ENCODE assay signal across 1 cellular context in the genomic region with DNA sequence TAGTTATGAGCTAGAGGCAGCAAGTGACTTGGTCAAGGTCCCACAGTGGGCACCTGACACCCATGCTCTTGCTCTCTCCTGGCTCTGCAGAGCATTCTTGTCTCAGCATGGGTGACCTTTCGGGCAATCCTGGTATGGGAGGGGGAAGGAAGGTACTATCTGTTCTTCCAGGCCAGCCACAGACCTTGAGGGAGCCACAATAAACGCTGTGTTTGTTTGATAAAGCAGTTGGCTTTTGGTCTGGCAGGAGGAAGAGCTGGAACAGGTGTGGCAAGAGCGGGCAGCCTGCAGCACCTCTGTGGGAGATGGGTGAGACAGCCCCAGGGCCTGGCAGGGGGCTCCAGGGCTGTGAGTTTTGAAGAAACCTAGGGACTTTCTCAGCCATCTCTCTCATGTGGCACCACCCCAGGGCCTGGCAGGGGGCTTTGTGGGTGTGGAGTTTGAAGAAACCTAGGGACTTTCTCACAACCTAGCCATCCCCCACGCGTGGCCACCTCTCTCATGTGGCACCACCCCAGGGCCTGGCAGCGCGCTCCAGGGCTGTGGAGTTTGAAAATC.
A peak's percentile ranks its signal among the peaks of the same experiment; 100 is the strongest.
TF ChIP-seq lines count a peak whose summit lies in the region.

No MANE protein-coding gene starts in this region.

TF ChIP-seq in K562, 482 proteins besides CTCF, POLR2A, EP300 and RAD21 (continued from another document and continues in another):
- TF ChIP-seq E4F1 (CRISPR knock-in tag; IDR thresholded peaks at IDR 0.05; ENCODE audit: borderline replicate concordance): no peak
- peak; percentile 17; the same call in 1 of the 2 replicates for TF ChIP-seq ESRRA (IDR thresholded peaks at IDR 0.05; ENCODE audit: borderline replicate concordance, low read depth)
- TF ChIP-seq MTA2 (IDR thresholded peaks at IDR 0.05; ENCODE audit: low read depth): peak; percentile 72
- TF ChIP-seq TAL1 (IDR thresholded peaks at IDR 0.05): peak; percentile 82
- TF ChIP-seq, protein P1, sequence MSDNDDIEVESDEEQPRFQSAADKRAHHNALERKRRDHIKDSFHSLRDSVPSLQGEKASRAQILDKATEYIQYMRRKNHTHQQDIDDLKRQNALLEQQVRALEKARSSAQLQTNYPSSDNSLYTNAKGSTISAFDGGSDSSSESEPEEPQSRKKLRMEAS (CRISPR knock-in tag; IDR thresholded peaks at IDR 0.05): 0 out of 2 replicates have a peak, but pooled peaks have one; percentile 28
- TF ChIP-seq, protein P2, sequence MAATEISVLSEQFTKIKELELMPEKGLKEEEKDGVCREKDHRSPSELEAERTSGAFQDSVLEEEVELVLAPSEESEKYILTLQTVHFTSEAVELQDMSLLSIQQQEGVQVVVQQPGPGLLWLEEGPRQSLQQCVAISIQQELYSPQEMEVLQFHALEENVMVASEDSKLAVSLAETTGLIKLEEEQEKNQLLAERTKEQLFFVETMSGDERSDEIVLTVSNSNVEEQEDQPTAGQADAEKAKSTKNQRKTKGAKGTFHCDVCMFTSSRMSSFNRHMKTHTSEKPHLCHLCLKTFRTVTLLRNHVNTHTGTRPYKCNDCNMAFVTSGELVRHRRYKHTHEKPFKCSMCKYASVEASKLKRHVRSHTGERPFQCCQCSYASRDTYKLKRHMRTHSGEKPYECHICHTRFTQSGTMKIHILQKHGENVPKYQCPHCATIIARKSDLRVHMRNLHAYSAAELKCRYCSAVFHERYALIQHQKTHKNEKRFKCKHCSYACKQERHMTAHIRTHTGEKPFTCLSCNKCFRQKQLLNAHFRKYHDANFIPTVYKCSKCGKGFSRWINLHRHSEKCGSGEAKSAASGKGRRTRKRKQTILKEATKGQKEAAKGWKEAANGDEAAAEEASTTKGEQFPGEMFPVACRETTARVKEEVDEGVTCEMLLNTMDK (IDR thresholded peaks at IDR 0.05; ENCODE audit: borderline replicate concordance, insufficient read depth, low read depth, low read length, poor library complexity, severe bottlenecking): no peak
- no peak for TF ChIP-seq ZNF780A (CRISPR knock-in tag; IDR thresholded peaks at IDR 0.05)
- no peak for TF ChIP-seq MCM3 (IDR thresholded peaks at IDR 0.05)
- no peak for TF ChIP-seq MIER1 (IDR thresholded peaks at IDR 0.05; ENCODE audit: low read depth)
- TF ChIP-seq MCM7 (IDR thresholded peaks at IDR 0.05): no peak
- peak; percentile 46; the same call in 1 of the 2 replicates for TF ChIP-seq SMARCA4 (IDR thresholded peaks at IDR 0.05)
- TF ChIP-seq KDM2B (CRISPR knock-in tag; IDR thresholded peaks at IDR 0.05): no peak
- no peak for TF ChIP-seq NR2C1 (IDR thresholded peaks at IDR 0.05)
- TF ChIP-seq NR2C1 (tag; IDR thresholded peaks at IDR 0.05): 0 out of 2 replicates have a peak, but pooled peaks have one; percentile 22
- no peak for TF ChIP-seq PHF8 (IDR thresholded peaks at IDR 0.05; ENCODE audit: borderline replicate concordance, low read length)
- TF ChIP-seq PML (IDR thresholded peaks at IDR 0.05; ENCODE audit: low read length): peak; percentile 66
- no peak for TF ChIP-seq ZNF407 (IDR thresholded peaks at IDR 0.05; ENCODE audit: low read depth)
- peak; percentile 85 for TF ChIP-seq NCOR1 (IDR thresholded peaks at IDR 0.05)
- no peak for TF ChIP-seq RAD51 (IDR thresholded peaks at IDR 0.05; ENCODE audit: borderline replicate concordance, low read depth)
- no peak for TF ChIP-seq SRSF7 (optimal IDR thresholded peaks at IDR 0.05; ENCODE audit: low read depth, low read length)
- TF ChIP-seq SAFB2 (IDR thresholded peaks at IDR 0.05; ENCODE audit: borderline replicate concordance, low read depth, low read length, severe bottlenecking): no peak
- TF ChIP-seq SIX5 (IDR thresholded peaks at IDR 0.05; ENCODE audit: borderline replicate concordance in 1 of 2, insufficient read depth in 1 of 2, low read depth in 1 of 2, low read length in 2 of 2): no peak
- TF ChIP-seq RBM14 (IDR thresholded peaks at IDR 0.05; ENCODE audit: borderline replicate concordance, insufficient read depth, low read depth, low read length): no peak
- no peak for TF ChIP-seq ZNF124 (CRISPR knock-in tag; IDR thresholded peaks at IDR 0.05)
- no peak for TF ChIP-seq GABPB1 (CRISPR knock-in tag; IDR thresholded peaks at IDR 0.05)
- TF ChIP-seq MECOM (CRISPR knock-in tag; IDR thresholded peaks at IDR 0.05): no peak
- 0 out of 2 replicates have a peak, but pooled peaks have one; percentile 31 for TF ChIP-seq ZNF766 (CRISPR knock-in tag; conservative IDR thresholded peaks at IDR 0.05)
- TF ChIP-seq, protein P3, sequence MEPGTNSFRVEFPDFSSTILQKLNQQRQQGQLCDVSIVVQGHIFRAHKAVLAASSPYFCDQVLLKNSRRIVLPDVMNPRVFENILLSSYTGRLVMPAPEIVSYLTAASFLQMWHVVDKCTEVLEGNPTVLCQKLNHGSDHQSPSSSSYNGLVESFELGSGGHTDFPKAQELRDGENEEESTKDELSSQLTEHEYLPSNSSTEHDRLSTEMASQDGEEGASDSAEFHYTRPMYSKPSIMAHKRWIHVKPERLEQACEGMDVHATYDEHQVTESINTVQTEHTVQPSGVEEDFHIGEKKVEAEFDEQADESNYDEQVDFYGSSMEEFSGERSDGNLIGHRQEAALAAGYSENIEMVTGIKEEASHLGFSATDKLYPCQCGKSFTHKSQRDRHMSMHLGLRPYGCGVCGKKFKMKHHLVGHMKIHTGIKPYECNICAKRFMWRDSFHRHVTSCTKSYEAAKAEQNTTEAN (CRISPR knock-in tag; IDR thresholded peaks at IDR 0.05): no peak
- no peak for TF ChIP-seq CHD4 (IDR thresholded peaks at IDR 0.05; ENCODE audit: insufficient read depth, insufficient replicate concordance, low read depth, low read length, poor library complexity, severe bottlenecking)
- no peak for TF ChIP-seq MAFF (IDR thresholded peaks at IDR 0.05; ENCODE audit: low read length)
- TF ChIP-seq ZNF398 (CRISPR knock-in tag; IDR thresholded peaks at IDR 0.05): no peak
- no peak for TF ChIP-seq E2F6 (IDR thresholded peaks at IDR 0.05; ENCODE audit: borderline replicate concordance in 1 of 2, extremely low read depth in 1 of 2, insufficient read depth in 1 of 2, insufficient read length in 1 of 2, low read depth in 1 of 2, low read length in 1 of 2, poor library complexity in 1 of 2, severe bottlenecking in 1 of 2)
- no peak for TF ChIP-seq OTX1 (CRISPR knock-in tag; IDR thresholded peaks at IDR 0.05)
- TF ChIP-seq TBL1XR1 (IDR thresholded peaks at IDR 0.05; ENCODE audit: low read length in 2 of 2): no peak
- TF ChIP-seq POLR2B (IDR thresholded peaks at IDR 0.05; ENCODE audit: low read depth, partially characterized antibody): no peak
- peak; percentile 76 for TF ChIP-seq GATA2 (CRISPR knock-in tag; IDR thresholded peaks at IDR 0.05)
- no peak for TF ChIP-seq SFPQ (IDR thresholded peaks at IDR 0.05; ENCODE audit: low read depth, low read length)
- TF ChIP-seq SMARCE1 (IDR thresholded peaks at IDR 0.05): 0 out of 2 replicates have a peak, but pooled peaks have one; percentile 17
- no peak for TF ChIP-seq MEF2D (tag; conservative IDR thresholded peaks at IDR 0.05; ENCODE audit: low read depth)
